Comparison of ENCODE assay signal across 21 cellular contexts in the genomic region with DNA sequence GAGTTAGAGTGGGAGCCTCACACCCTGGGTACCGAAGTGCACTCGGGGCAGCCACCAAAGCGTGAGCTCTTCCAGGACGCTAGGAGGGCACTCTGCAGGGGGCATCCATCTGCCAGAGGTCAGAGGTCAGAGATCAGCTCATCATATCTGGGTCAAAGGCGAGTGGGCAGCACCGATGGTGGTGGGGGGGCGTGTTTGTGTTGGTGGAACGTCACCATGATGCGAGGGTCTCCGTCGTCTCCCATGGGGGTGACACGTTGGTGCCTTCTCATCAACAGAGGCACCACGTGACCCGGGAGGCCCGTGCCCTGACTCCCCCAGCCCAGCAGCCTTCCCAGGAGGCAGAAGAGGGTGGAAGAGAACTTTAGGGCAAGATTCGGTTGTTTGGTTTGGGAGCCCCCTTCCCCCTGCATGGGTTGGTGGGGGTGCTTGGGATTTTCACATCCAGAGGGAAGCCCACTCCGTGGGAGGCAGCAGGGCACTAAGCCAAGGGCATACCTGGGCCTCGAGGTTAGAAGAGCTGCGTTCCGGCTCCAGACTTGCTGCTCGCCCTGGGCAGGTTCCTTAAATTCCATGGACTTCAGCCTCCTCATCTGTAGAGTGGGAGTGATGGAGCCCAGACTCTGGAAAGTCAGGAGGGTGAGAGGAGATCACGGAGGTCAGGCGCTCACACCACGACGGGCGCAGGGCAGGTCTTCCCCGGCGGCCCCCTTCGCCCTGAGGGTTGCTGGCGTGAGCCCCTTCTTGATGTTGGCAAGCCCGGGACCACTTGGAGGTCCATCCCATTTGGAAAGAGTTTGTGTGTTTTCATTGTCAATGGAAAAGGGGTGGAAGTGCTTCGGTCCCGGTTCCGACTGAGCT. TPM values are rescaled to one million over a fixed set of nuclear protein-coding genes. Genes with fewer than 3 reads are reported as not detected.
A peak's percentile ranks its signal among the peaks of the same experiment; 100 is the strongest.
DNase-seq lines count a peak whose midpoint lies in the region; ATAC-seq, FAIRE-seq and TF ChIP-seq lines count a peak whose summit lies in the region.
"Had no signal": no experiment of that assay in that cellular context is flagged by ENCODE, and none has a peak within 500 bp of the region (broad histone marks: within the 10 kb centered on the region; RNA-seq: fewer than 3 reads in every experiment).

No MANE protein-coding gene starts in this region.

- FAIRE-seq in kidney (lab: Jason Lieb, UNC) = no peak
- FAIRE-seq: pancreas had no signal

- H3K4me3 ChIP-seq in heart left ventricle = peak overlapping the region in 2 of 12 donors; percentile 50 to 51
- H3K4me3 ChIP-seq in kidney (ENCODE audit: low read length in 2 of 2) = no peak overlapping the region
- H3K4me3 ChIP-seq in trophoblast cell (ENCODE audit: low read depth, low read length) = no peak overlapping the region
- no peak overlapping the region for H3K4me3 ChIP-seq in upper lobe of left lung
- H3K4me3 ChIP-seq: pancreas had no signal

- TF ChIP-seq CTCF in heart left ventricle (IDR thresholded peaks at IDR 0.05) (no peak), kidney (IDR thresholded peaks at IDR 0.05; ENCODE audit: borderline replicate concordance, extremely low read depth, insufficient read depth) (no peak), upper lobe of left lung (IDR thresholded peaks at IDR 0.05) (no peak)

- H2AFZ ChIP-seq in trophoblast cell (ENCODE audit: insufficient read depth, low read length, poor library complexity) = peak overlapping the region; percentile 40

- H3K9ac ChIP-seq in kidney (ENCODE audit: low read length in 2 of 2) (no peak overlapping the region), trophoblast cell (ENCODE audit: low read length) (no peak overlapping the region)

- ATAC-seq in heart left ventricle (no peak), left ventricle myocardium superior (no peak), upper lobe of left lung (ENCODE audit: low FRiP score in 2 of 2) (no peak), HG03571 (IDR thresholded peaks at IDR 0.05; ENCODE audit: unreplicated experiment) (no peak), HG03354 (IDR thresholded peaks at IDR 0.05; ENCODE audit: poor library complexity, severe bottlenecking, unreplicated experiment) (no peak)
- ATAC-seq: foreskin keratinocyte had no signal

- TF ChIP-seq EP300 in upper lobe of left lung (IDR thresholded peaks at IDR 0.05) = no peak

- H3K18ac ChIP-seq in trophoblast cell (ENCODE audit: low read length) = peak overlapping the region; percentile 92

- peaks cover 29% of the 10 kb centered on the region for H3K79me1 ChIP-seq in trophoblast cell (ENCODE audit: low read length)

- H2AK5ac ChIP-seq in trophoblast cell (ENCODE audit: low read length) = peak overlapping the region; percentile 66

- 81 to 88% (median 83%) methylated on average over 33 to 34 of the region's 34 CpGs for WGBS in heart left ventricle, 4 donors
- no CpG with 5 or more reads among the region's 34 CpGs for WGBS in trophoblast cell (ENCODE audit: extremely low coverage, insufficient coverage, insufficient read length)
- WGBS in upper lobe of left lung, 2 donors = 81 to 83% methylated on average over 18 to 34 of the region's 34 CpGs

- no peak overlapping the region for H3K4me2 ChIP-seq in trophoblast cell (ENCODE audit: low read length)

- H3K9me3 ChIP-seq in heart left ventricle (no peaks in the 10 kb centered on the region), kidney (ENCODE audit: control insufficient read depth in 1 of 2, low read length in 2 of 2) (no peaks in the 10 kb centered on the region), trophoblast cell (ENCODE audit: insufficient read depth, low read depth, low read length) (no peaks in the 10 kb centered on the region), upper lobe of left lung (no peaks in the 10 kb centered on the region)
- H3K9me3 ChIP-seq: pancreas had no signal

- H3K79me2 ChIP-seq in trophoblast cell (ENCODE audit: control insufficient read depth, insufficient read depth, low read length, poor library complexity) = peaks cover 3% of the 10 kb centered on the region

- H3K4me1 ChIP-seq in heart left ventricle = peaks cover 0 to 65% (median 28%) of the 10 kb centered on the region in 12 donors
- H3K4me1 ChIP-seq in kidney (ENCODE audit: control insufficient read depth in 1 of 2, insufficient read depth in 1 of 2, low read depth in 1 of 2, low read length in 2 of 2) = peaks cover 0 to 2% of the 10 kb centered on the region in 2 donors
- peaks cover 54 to 66% of the 10 kb centered on the region in 2 experiments for H3K4me1 ChIP-seq in trophoblast cell (ENCODE audit: control insufficient read depth in 1 of 2, insufficient read depth in 2 of 2, low read length in 2 of 2)
- peaks cover 0 to 20% (median 8%) of the 10 kb centered on the region in 4 donors for H3K4me1 ChIP-seq in upper lobe of left lung
- H3K4me1 ChIP-seq: pancreas had no signal

- intact Hi-C loops in heart left ventricle (cut with DNase I) (loop anchor here in 2 of 10 donors (5.0 to 10.0 kb wide), 2 partner anchors 89 to 91 kb away; no protein-coding TSS in a partner anchor), left ventricle myocardium superior (cut with micrococcal nuclease) (no loop called here), kidney (cut with DNase I) (no loop called here)

- H3K4ac ChIP-seq in trophoblast cell (ENCODE audit: low read depth, low read length) = peak overlapping the region; percentile 57

- TF ChIP-seq POLR2A in heart left ventricle (IDR thresholded peaks at IDR 0.05) (no peak), upper lobe of left lung (IDR thresholded peaks at IDR 0.05) (no peak)

- H2BK120ac ChIP-seq in trophoblast cell (ENCODE audit: insufficient read depth, low read length, poor library complexity) = peak overlapping the region; percentile 80

- peak overlapping the region; percentile 54 to 97 (median 77) for H3K27ac ChIP-seq in heart left ventricle
- H3K27ac ChIP-seq in kidney (ENCODE audit: low read depth in 2 of 2, low read length in 2 of 2) = peak overlapping the region; percentile 8 to 11
- H3K27ac ChIP-seq in trophoblast cell (ENCODE audit: low read depth, low read length) = peak overlapping the region; percentile 87
- H3K27ac ChIP-seq in upper lobe of left lung = peak overlapping the region; percentile 57 to 84 (median 64)
- H3K27ac ChIP-seq: foreskin keratinocyte, pancreas had no signal

- H3K27me3 ChIP-seq in heart left ventricle (no peaks in the 10 kb centered on the region), trophoblast cell (ENCODE audit: insufficient read depth, low read length) (no peaks in the 10 kb centered on the region), upper lobe of left lung (no peaks in the 10 kb centered on the region)
- H3K27me3 ChIP-seq: pancreas had no signal

- no peak overlapping the region for H4K12ac ChIP-seq in trophoblast cell (ENCODE audit: low read depth, low read length)

- peak overlapping the region; percentile 69 for H4K8ac ChIP-seq in trophoblast cell (ENCODE audit: low read depth, low read length)

- no peak overlapping the region for H3K23ac ChIP-seq in trophoblast cell (ENCODE audit: low read length)

- peak overlapping the region; percentile 89 for H2BK12ac ChIP-seq in trophoblast cell (ENCODE audit: low read length)

- peak overlapping the region; percentile 88 for H4K91ac ChIP-seq in trophoblast cell (ENCODE audit: low read depth, low read length)

- DNase-seq in heart left ventricle (no peak), left ventricle myocardium superior (no peak), kidney (no peak), trophoblast cell (no peak), upper lobe of left lung (peak in 1 of 2 donors; percentile 64), CD1c-positive myeloid dendritic cell (ENCODE audit: extremely low spot score) (no peak)
- DNase-seq: 8988T; activated CD4-positive, CD25-positive, alpha-beta regulatory T cell treated with anti-CD3 and anti-CD28 coated beads, Interleukin-2, amount 50 U/mL, for 72 hours; activated gamma-delta T cell; CD4-positive, CD25-positive, alpha-beta regulatory T cell; DMS53; effector CD8-positive, alpha-beta T cell; foreskin keratinocyte; KBM-7; midbrain; NCI-H2227 treated with DMSO at 0.1 percent for 48 hours; SIG-M5; T-helper 2 cell had no signal

- H3K14ac ChIP-seq in trophoblast cell (ENCODE audit: low read length) = peak overlapping the region; percentile 68

- H3K36me3 ChIP-seq in heart left ventricle (peaks cover 0 to 16% (median 4%) of the 10 kb centered on the region in 9 donors), kidney (ENCODE audit: control insufficient read depth in 1 of 2, insufficient read depth in 2 of 2, low read length in 2 of 2) (no peaks in the 10 kb centered on the region), trophoblast cell (ENCODE audit: control insufficient read depth in 1 of 2, insufficient read depth in 2 of 2, low read length in 2 of 2) (peaks cover 44 to 50% of the 10 kb centered on the region in 2 experiments), upper lobe of left lung (peaks cover 0 to 5% (median 2%) of the 10 kb centered on the region in 4 donors)
- H3K36me3 ChIP-seq: pancreas had no signal

- peak overlapping the region; percentile 94 for H2BK5ac ChIP-seq in trophoblast cell (ENCODE audit: low read depth, low read length, poor library complexity)

RNA-seq across cellular contexts. Expression of a gene that starts 14.0 kb away (rescaled TPM):
- total RNA-seq in heart left ventricle (100 to 1,000 TPM in 1 of 9 donors, 10 to 100 TPM in 7, 1 to 10 TPM in 1; 8.0 to 153 (median 12.9) TPM), left ventricle myocardium superior (29.1 TPM), kidney (108 TPM), upper lobe of left lung (100 to 1,000 TPM in 1 of 6 donors, 10 to 100 TPM in 5; 30.2 to 109 (median 80.8) TPM)
- polyA plus RNA-seq in heart left ventricle (10 to 100 TPM in 1 of 2 donors, 1 to 10 TPM in 1; 8.0 to 16.2 TPM), kidney (ENCODE audit: insufficient read depth, low read depth, low replicate concordance) (4.8 TPM)
- polyA plus RNA-seq in trophoblast cell (2013) = 121 and 124 TPM in 2 replicates

Comparison
In these comparisons a context has a peak if more than half of its experiments do, and no peak if none do; other contexts are left out.
1. H3K27ac ChIP-seq: peak in every context shown above with its lines; median percentile 87 in trophoblast cell; 77 in heart left ventricle; 64 in upper lobe of left lung; 10 in kidney.